8 cellular contexts compared by ENCODE assay signal in the genomic region with DNA sequence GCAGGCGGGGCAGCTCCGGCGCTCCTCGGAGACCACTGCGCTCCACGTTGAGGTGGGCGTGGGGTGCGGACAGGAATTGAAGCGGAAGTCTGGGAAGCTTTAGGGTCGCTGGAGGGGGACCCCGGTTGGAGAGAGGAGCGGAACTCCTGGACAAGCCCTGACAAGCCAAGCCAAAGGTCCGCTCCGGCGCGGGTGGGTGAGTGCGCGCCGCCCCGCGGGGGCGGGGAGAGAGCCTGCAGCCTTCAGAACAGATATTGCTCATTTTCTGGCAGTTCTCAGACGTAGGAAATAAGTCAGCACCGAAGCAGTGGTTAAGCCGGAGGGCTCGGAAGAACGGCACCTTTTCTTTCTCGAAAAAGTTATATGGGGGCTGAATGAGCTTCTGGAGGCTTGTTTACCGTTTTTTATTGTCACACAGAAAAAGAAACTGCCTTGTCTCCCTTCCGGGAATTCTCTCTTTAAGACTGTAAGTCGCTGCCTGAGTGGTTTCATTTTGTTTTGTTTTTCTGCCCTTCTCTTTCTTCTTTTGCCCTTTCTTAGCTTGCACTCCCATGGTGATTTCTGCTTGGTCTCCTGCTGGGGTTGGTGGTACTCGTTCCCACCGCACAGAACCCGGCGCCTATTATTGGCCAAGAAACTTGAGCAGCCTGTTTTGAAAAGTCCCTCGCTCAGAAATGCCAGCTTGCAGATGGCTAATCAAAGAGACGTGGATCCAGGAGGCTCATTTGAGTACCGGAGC. TPM values are rescaled to one million over a fixed set of nuclear protein-coding genes. Genes with fewer than 3 reads are reported as not detected.
DNase-seq lines count a peak whose midpoint lies in the region; ATAC-seq, FAIRE-seq and TF ChIP-seq lines count a peak whose summit lies in the region.

No MANE protein-coding gene starts in this region.

- CTCF ChIA-PET in endothelial cell of umbilical vein (lab: Charles Lee), result interaction anchor here (0.8 to 2.6 kb wide), 13 partner anchors 9 to 226 kb away, joined by 3 to 15 read pairs (median 6); no protein-coding TSS in a partner anchor

- TF ChIP-seq CTCF in GM12864 (IDR thresholded peaks at IDR 0.05; ENCODE audit: low read depth, low read length, missing control alignments) (peak; percentile 20), endothelial cell of umbilical vein (IDR thresholded peaks at IDR 0.05; ENCODE audit: extremely low read depth in 1 of 2, insufficient read depth in 1 of 2, low read depth in 1 of 2, low read length in 2 of 2) (no peak)

- FAIRE-seq in endothelial cell of umbilical vein (lab: Jason Lieb, UNC), result peak; percentile 46

- peak; percentile 38 for ATAC-seq in HG02678 (IDR thresholded peaks at IDR 0.05; ENCODE audit: unreplicated experiment)

- H4K20me1 ChIP-seq in endothelial cell of umbilical vein (replicated peaks; ENCODE audit: control insufficient read depth, extremely low read depth, insufficient read depth, low read length), result no peaks in the 10 kb centered on the region

- peaks cover 12% of the 10 kb centered on the region for H3K4me1 ChIP-seq in endothelial cell of umbilical vein (ENCODE audit: control insufficient read depth, extremely low read depth, insufficient read depth, low read length)

- dilution Hi-C loops in endothelial cell of umbilical vein (cut with MboI; ENCODE audit: extremely low pct_ligation_motif_present, low sequenced_read_pairs), result loop anchor here (25.0 kb wide), 1 partner anchor 221 kb away; a partner anchor contains a TSS

- no peak for DNase-seq in GM12864 (ENCODE audit: low read depth)
- DNase-seq in NCI-H69 (lab: John Stamatoyannopoulos, UW), result peak; percentile 53
- DNase-seq in activated CD8-positive, alpha-beta memory T cell treated with anti-CD3 and anti-CD28 coated beads, Interleukin-2, amount 50 U/mL, for 48 hours, result peak; percentile 89
- peak; percentile 63 for DNase-seq in endothelial cell of umbilical vein (ENCODE audit: low read depth, low spot score)
- peak; percentile 36 for DNase-seq in midbrain (lab: John Stamatoyannopoulos, UW)
- DNase-seq in stimulated activated CD8-positive, alpha-beta memory T cell treated with anti-CD3 and anti-CD28 coated beads, Interleukin-4, amount 100 ng/mL, for 24 hours (ENCODE audit: low read depth), result peak; percentile 56
- no peak for DNase-seq in NCI-H2107 (lab: John Stamatoyannopoulos, UW)

- POLR2A ChIA-PET in endothelial cell of umbilical vein (lab: Charles Lee), result interaction anchor here (0.6 kb wide), 1 partner anchor 9 kb away, joined by 3 read pairs; no protein-coding TSS in a partner anchor

- H3K9ac ChIP-seq in endothelial cell of umbilical vein (replicated peaks; ENCODE audit: extremely low read depth, insufficient read depth, low read length), result peak overlapping the region; percentile 50

- no peak for TF ChIP-seq POLR2A in endothelial cell of umbilical vein (IDR thresholded peaks at IDR 0.05; ENCODE audit: low read depth, low read length)

- peaks cover 11 to 22% of the 10 kb centered on the region in 2 experiments for H3K27me3 ChIP-seq in endothelial cell of umbilical vein (ENCODE audit: control insufficient read depth in 2 of 2, insufficient read depth in 2 of 2, low read length in 2 of 2)

- H3K4me3 ChIP-seq in GM12864 (ENCODE audit: low read depth, low read length), result peak overlapping the region; percentile 90
- H3K4me3 ChIP-seq in endothelial cell of umbilical vein (replicated peaks in 1 of 3; ENCODE audit: insufficient read depth in 1 of 3, low read depth in 1 of 3, low read length in 3 of 3), result peak overlapping the region; percentile 76 to 84 (median 84)

- H3K27ac ChIP-seq in endothelial cell of umbilical vein (ENCODE audit: insufficient read depth, low read depth, low read length), result peak overlapping the region; percentile 6

- no peaks in the 10 kb centered on the region for H3K9me3 ChIP-seq in endothelial cell of umbilical vein (replicated peaks; ENCODE audit: control insufficient read depth, insufficient read depth, low read length)

- intact Hi-C loops in endothelial cell of umbilical vein (cut with micrococcal nuclease), result loop anchor here (2.0 kb wide), 1 partner anchor 215 kb away; a partner anchor contains a TSS

- peak overlapping the region; percentile 83 for H3K4me2 ChIP-seq in endothelial cell of umbilical vein (ENCODE audit: insufficient read depth, low read length)

- peak overlapping the region; percentile 77 for H2AFZ ChIP-seq in endothelial cell of umbilical vein (ENCODE audit: low read depth, low read length)

- H3K36me3 ChIP-seq in endothelial cell of umbilical vein (ENCODE audit: control insufficient read depth in 2 of 2, extremely low read depth in 1 of 2, insufficient read depth in 2 of 2, low read length in 2 of 2), result no peaks in the 10 kb centered on the region

- H3K9me1 ChIP-seq in endothelial cell of umbilical vein (replicated peaks; ENCODE audit: control insufficient read depth, extremely low read depth, insufficient read depth, low read length), result no peaks in the 10 kb centered on the region

- H3K79me2 ChIP-seq in endothelial cell of umbilical vein (ENCODE audit: control insufficient read depth, insufficient read depth, low read length), result no peaks in the 10 kb centered on the region

- TSS peak; percentile 63 for BruUV-seq in endothelial cell of umbilical vein (replicated peaks; lab: Mats Ljungman, UMichigan)

TF ChIP-seq in endothelial cell of umbilical vein, 7 proteins besides CTCF, POLR2A, EP300 and RAD21:
- no peak for TF ChIP-seq JUN (IDR thresholded peaks at IDR 0.05; ENCODE audit: borderline replicate concordance, insufficient read depth, insufficient read length, low read depth)
- peak; percentile 47 for TF ChIP-seq POLR2AphosphoS5 (IDR thresholded peaks at IDR 0.05; ENCODE audit: insufficient read depth, low read depth, low read length)

RNA-seq across cellular contexts. Expression of a gene that starts 0.7 kb away (rescaled TPM):
- 6.0 and 6.1 TPM in 2 replicates for total RNA-seq in endothelial cell of umbilical vein
- polyA plus RNA-seq in endothelial cell of umbilical vein, result 1.7 and 2.0 TPM in 2 replicates
- 3.0 and 3.6 TPM in 2 replicates for polyA plus RNA-seq in endothelial cell of umbilical vein (2011; cell fraction: cytosol; rRNA removed)
- polyA plus RNA-seq in endothelial cell of umbilical vein (2011; cell fraction: nucleus; rRNA removed), result 6.6 and 7.0 TPM in 2 replicates
- 6.3 and 11.4 TPM in 2 replicates for polyA plus RNA-seq in endothelial cell of umbilical vein (2012)
- 2.7 and 4.0 TPM in 2 replicates for polyA minus RNA-seq in endothelial cell of umbilical vein
- polyA minus RNA-seq in endothelial cell of umbilical vein (2011; cell fraction: cytosol; rRNA and poly(A)+ RNA removed), result 9.7 TPM
- polyA minus RNA-seq in endothelial cell of umbilical vein (2011; cell fraction: nucleus; rRNA and poly(A)+ RNA removed), result 2.9 and 4.3 TPM in 2 replicates

RNA-seq across cellular contexts. Expression of a gene that starts 38.8 kb away (rescaled TPM):
- total RNA-seq in endothelial cell of umbilical vein, result 9.7 and 13.0 TPM in 2 replicates
- 6.3 and 7.0 TPM in 2 replicates for polyA plus RNA-seq in endothelial cell of umbilical vein
- 11.4 and 11.5 TPM in 2 replicates for polyA plus RNA-seq in endothelial cell of umbilical vein (2011; cell fraction: cytosol; rRNA removed)
- 6.3 and 7.9 TPM in 2 replicates for polyA plus RNA-seq in endothelial cell of umbilical vein (2011; cell fraction: nucleus; rRNA removed)
- 22.7 and 23.0 TPM in 2 replicates for polyA plus RNA-seq in endothelial cell of umbilical vein (2012)
- 6.7 and 10.0 TPM in 2 replicates for polyA minus RNA-seq in endothelial cell of umbilical vein
- 3.1 TPM for polyA minus RNA-seq in endothelial cell of umbilical vein (2011; cell fraction: cytosol; rRNA and poly(A)+ RNA removed)
- 2.7 and 3.1 TPM in 2 replicates for polyA minus RNA-seq in endothelial cell of umbilical vein (2011; cell fraction: nucleus; rRNA and poly(A)+ RNA removed)

Comparison
In these comparisons a context has a peak if more than half of its experiments do, and no peak if none do; other contexts are left out.
1. DNase-seq: peak in NCI-H69 (single experiment), activated CD8-positive, alpha-beta memory T cell treated with anti-CD3 and anti-CD28 coated beads, Interleukin-2, amount 50 U/mL, for 48 hours (single experiment), endothelial cell of umbilical vein (single experiment), midbrain (single experiment) and stimulated activated CD8-positive, alpha-beta memory T cell treated with anti-CD3 and anti-CD28 coated beads, Interleukin-4, amount 100 ng/mL, for 24 hours (single experiment); none in GM12864 (single experiment) and NCI-H2107 (single experiment).